ENCODE assay signal across 8 cellular contexts in the genomic region with DNA sequence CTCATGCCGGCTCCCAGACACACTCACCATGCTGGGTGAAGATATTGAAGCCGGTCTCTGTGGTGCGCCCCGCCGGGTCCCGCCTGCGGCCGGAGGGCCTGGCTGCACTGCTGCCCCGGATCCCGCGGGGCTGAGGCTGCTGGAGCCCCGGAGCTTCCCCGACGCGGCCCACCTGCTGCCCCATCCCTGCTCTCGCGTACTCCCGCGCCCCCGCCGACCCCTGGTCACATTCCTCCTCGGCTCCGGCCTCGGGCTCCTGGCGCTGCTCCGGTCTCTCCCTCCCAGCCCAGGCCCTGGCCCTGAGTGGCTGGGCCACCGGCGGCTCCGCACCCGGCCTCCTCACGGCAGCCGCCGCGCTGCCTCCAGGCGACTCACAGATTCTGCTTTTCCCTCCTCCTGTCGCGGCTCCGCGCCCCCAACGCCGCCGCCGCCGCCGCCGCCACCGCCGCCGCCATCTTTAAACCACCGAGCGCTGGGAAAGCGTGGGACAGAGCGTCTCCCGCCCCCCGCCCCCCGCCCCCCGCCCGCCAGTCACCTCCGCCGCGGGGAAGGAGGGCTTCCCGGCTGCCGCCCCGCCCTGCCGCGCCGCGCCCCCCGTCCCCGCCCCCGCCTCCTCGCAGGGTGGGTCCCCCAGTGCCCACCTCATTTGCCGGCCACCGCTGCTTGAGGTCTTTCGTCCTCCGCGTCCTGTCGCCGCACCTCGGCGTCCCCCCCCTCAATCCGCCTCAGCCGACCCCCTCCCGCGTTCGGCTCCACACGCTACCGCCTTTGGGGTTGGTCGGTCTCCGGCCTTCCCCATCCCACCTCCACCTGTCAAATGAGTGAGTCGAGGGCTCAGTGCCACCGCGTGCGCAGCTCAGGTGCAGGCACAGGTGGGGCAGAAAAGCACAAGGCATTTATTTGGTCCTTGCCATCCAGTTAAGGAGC. TPM values are rescaled to one million over a fixed set of nuclear protein-coding genes. Genes with fewer than 3 reads are reported as not detected.
DNase-seq lines count a peak whose midpoint lies in the region; ATAC-seq and TF ChIP-seq lines count a peak whose summit lies in the region.

A gene (minus strand): TSS at position 464 of the 927 bp plus-strand sequence. CDS start 280 bp downstream, at position 184.

- H3K9ac ChIP-seq in NT2/D1 (ENCODE audit: insufficient read length, low read depth) (peak within 1 kb of the TSS; percentile 90), neural cell (ENCODE audit: low read length) (peak within 1 kb of the TSS; percentile 92), subcutaneous abdominal adipose tissue (ENCODE audit: low read length in 5 of 5) (peak within 1 kb of the TSS; percentile 17 to 94 (median 87))

- peak within 1 kb of the TSS; percentile 83 for H3K4me3 ChIP-seq in NT2/D1 (ENCODE audit: insufficient read length, low read depth)
- H3K4me3 ChIP-seq in neural cell (ENCODE audit: low read length) = peak within 1 kb of the TSS; percentile 95
- peak within 1 kb of the TSS; percentile 74 to 91 (median 83) for H3K4me3 ChIP-seq in subcutaneous abdominal adipose tissue (ENCODE audit: low read depth in 1 of 5, low read length in 5 of 5)

- H3K27me3 ChIP-seq in NT2/D1 (ENCODE audit: insufficient read depth, insufficient read length) (peaks cover 3% of the 10 kb centered on the region), neural cell (ENCODE audit: insufficient read depth, low read depth, low read length) (no peaks in the 10 kb centered on the region), subcutaneous abdominal adipose tissue (ENCODE audit: control insufficient read depth in 5 of 5, insufficient read depth in 4 of 5, low read length in 5 of 5) (no peaks in the 10 kb centered on the region)

- H3F3A ChIP-seq in neural cell (ENCODE audit: insufficient read depth, low read length, poor library complexity, severe bottlenecking) = no peaks in the 10 kb centered on the region

- H3K9me3 ChIP-seq in NT2/D1 (ENCODE audit: insufficient read depth, low read length) = no peaks in the 10 kb centered on the region
- H3K9me3 ChIP-seq in neural cell (ENCODE audit: low read length) = no peaks in the 10 kb centered on the region
- no peaks in the 10 kb centered on the region for H3K9me3 ChIP-seq in subcutaneous abdominal adipose tissue (ENCODE audit: control insufficient read depth in 5 of 5, low read length in 5 of 5)

- no peak for TF ChIP-seq RAD21 in neural cell (conservative IDR thresholded peaks at IDR 0.05)

- H3K4me1 ChIP-seq in NT2/D1 (ENCODE audit: insufficient read depth, insufficient read length) (no peaks in the 10 kb centered on the region), subcutaneous abdominal adipose tissue (ENCODE audit: control insufficient read depth in 5 of 5, insufficient read depth in 5 of 5, low read length in 5 of 5) (peaks cover 2 to 23% (median 16%) of the 10 kb centered on the region in 5 donors)

- peaks cover 31% of the 10 kb centered on the region for H3K4me1 Mint-ChIP-seq in activated T-helper 1 cell treated with anti-CD3 and anti-CD28 coated beads, Interleukin-12 subunit alpha, Interleukin-12 subunit beta, Interleukin-2, Interleukin-4 antibody, amounts not matched to agents 30 ng/mL and 10 ng/mL and 1 ng/mL, durations not matched to agents 14 hours and 24 hours and 36 hours (ENCODE audit: low read depth)

- peaks cover 7% of the 10 kb centered on the region for H3K36me3 Mint-ChIP-seq in activated T-helper 1 cell treated with anti-CD3 and anti-CD28 coated beads, Interleukin-12 subunit alpha, Interleukin-12 subunit beta, Interleukin-2, Interleukin-4 antibody, amounts not matched to agents 30 ng/mL and 10 ng/mL and 1 ng/mL, durations not matched to agents 14 hours and 24 hours and 36 hours (ENCODE audit: low read depth)

- H3K27ac ChIP-seq in neural cell (ENCODE audit: low read length) = peak within 1 kb of the TSS; percentile 81
- peak within 1 kb of the TSS; percentile 77 for H3K27ac ChIP-seq in subcutaneous abdominal adipose tissue (ENCODE audit: low read depth, low read length)

- peaks cover 36% of the 10 kb centered on the region for H3K79me2 ChIP-seq in neural cell (replicated peaks; ENCODE audit: insufficient read depth, low read length)

- peak; percentile 60 for ATAC-seq in GM19025 (IDR thresholded peaks at IDR 0.05; ENCODE audit: low read depth, unreplicated experiment)
- peak; percentile 65 for ATAC-seq in HG03354 (IDR thresholded peaks at IDR 0.05; ENCODE audit: poor library complexity, severe bottlenecking, unreplicated experiment)

- H3K4me2 ChIP-seq in neural cell (ENCODE audit: low read length) = peak within 1 kb of the TSS; percentile 91

- no peak for TF ChIP-seq CTCF in neural cell (IDR thresholded peaks at IDR 0.05; ENCODE audit: poor library complexity, severe bottlenecking)

- peak within 1 kb of the TSS; percentile 88 for H3K4me3 Mint-ChIP-seq in activated T-helper 1 cell treated with anti-CD3 and anti-CD28 coated beads, Interleukin-12 subunit alpha, Interleukin-12 subunit beta, Interleukin-2, Interleukin-4 antibody, amounts not matched to agents 30 ng/mL and 10 ng/mL and 1 ng/mL, durations not matched to agents 14 hours and 24 hours and 36 hours

- intact Hi-C loops in activated T-helper 1 cell treated with anti-CD3 and anti-CD28 coated beads, Interleukin-12 subunit alpha, Interleukin-12 subunit beta, Interleukin-2, Interleukin-4 antibody, amounts not matched to agents 30 ng/mL and 10 ng/mL and 1 ng/mL, durations not matched to agents 14 hours and 24 hours and 36 hours (cut with micrococcal nuclease) = loop anchor here (1.0 to 10.0 kb wide), 6 partner anchors 15 to 687 kb away; a partner anchor contains a TSS

- H3K27ac Mint-ChIP-seq in activated T-helper 1 cell treated with anti-CD3 and anti-CD28 coated beads, Interleukin-12 subunit alpha, Interleukin-12 subunit beta, Interleukin-2, Interleukin-4 antibody, amounts not matched to agents 30 ng/mL and 10 ng/mL and 1 ng/mL, durations not matched to agents 14 hours and 24 hours and 36 hours = peak within 1 kb of the TSS; percentile 80

- no peaks in the 10 kb centered on the region for H3K9me3 Mint-ChIP-seq in activated T-helper 1 cell treated with anti-CD3 and anti-CD28 coated beads, Interleukin-12 subunit alpha, Interleukin-12 subunit beta, Interleukin-2, Interleukin-4 antibody, amounts not matched to agents 30 ng/mL and 10 ng/mL and 1 ng/mL, durations not matched to agents 14 hours and 24 hours and 36 hours

- peak within 1 kb of the TSS; percentile 99 for H2AFZ ChIP-seq in neural cell (ENCODE audit: low read depth, low read length)

- H3K36me3 ChIP-seq in NT2/D1 (ENCODE audit: insufficient read depth, insufficient read length, low read length) (peaks cover 21% of the 10 kb centered on the region), neural cell (ENCODE audit: insufficient read depth, low read length) (no peaks in the 10 kb centered on the region), subcutaneous abdominal adipose tissue (ENCODE audit: control insufficient read depth in 5 of 5, insufficient read depth in 5 of 5, low read length in 5 of 5) (no peaks in the 10 kb centered on the region)

- no peaks in the 10 kb centered on the region for H4K20me1 ChIP-seq in neural cell (ENCODE audit: insufficient read depth)

- no peaks in the 10 kb centered on the region for H3K9me2 ChIP-seq in neural cell (ENCODE audit: insufficient read depth, low read length)

- peak; percentile 81 for DNase-seq in AG20443 (ENCODE audit: low spot score)
- DNase-seq in NT2/D1 (ENCODE audit: low read depth, low spot score) = peak; percentile 35
- peak; percentile 47 for DNase-seq in activated T-helper 1 cell treated with anti-CD3 and anti-CD28 coated beads, Interleukin-12 subunit alpha, Interleukin-12 subunit beta, Interleukin-2, Interleukin-4 antibody, amounts not matched to agents 30 ng/mL and 10 ng/mL and 1 ng/mL, durations not matched to agents 14 hours and 24 hours and 36 hours (ENCODE audit: low spot score)
- DNase-seq in fibroblast of gingiva (ENCODE audit: low read depth) = peak; percentile 8

- TF ChIP-seq EP300 in neural cell (conservative IDR thresholded peaks at IDR 0.05; ENCODE audit: poor library complexity, severe bottlenecking) = no peak

- H3K27me3 Mint-ChIP-seq in activated T-helper 1 cell treated with anti-CD3 and anti-CD28 coated beads, Interleukin-12 subunit alpha, Interleukin-12 subunit beta, Interleukin-2, Interleukin-4 antibody, amounts not matched to agents 30 ng/mL and 10 ng/mL and 1 ng/mL, durations not matched to agents 14 hours and 24 hours and 36 hours (ENCODE audit: insufficient read depth) = no peaks in the 10 kb centered on the region

TF ChIP-seq in neural cell, 6 proteins besides CTCF, POLR2A, EP300 and RAD21 (continues in another document):
- TF ChIP-seq POLR2AphosphoS5 (IDR thresholded peaks at IDR 0.05) (peak; percentile 83), TAF1 (IDR thresholded peaks at IDR 0.05; ENCODE audit: low read depth) (peak; percentile 75), SMC3 (conservative IDR thresholded peaks at IDR 0.05; ENCODE audit: poor library complexity) (no peak)
- TF ChIP-seq, protein P1, sequence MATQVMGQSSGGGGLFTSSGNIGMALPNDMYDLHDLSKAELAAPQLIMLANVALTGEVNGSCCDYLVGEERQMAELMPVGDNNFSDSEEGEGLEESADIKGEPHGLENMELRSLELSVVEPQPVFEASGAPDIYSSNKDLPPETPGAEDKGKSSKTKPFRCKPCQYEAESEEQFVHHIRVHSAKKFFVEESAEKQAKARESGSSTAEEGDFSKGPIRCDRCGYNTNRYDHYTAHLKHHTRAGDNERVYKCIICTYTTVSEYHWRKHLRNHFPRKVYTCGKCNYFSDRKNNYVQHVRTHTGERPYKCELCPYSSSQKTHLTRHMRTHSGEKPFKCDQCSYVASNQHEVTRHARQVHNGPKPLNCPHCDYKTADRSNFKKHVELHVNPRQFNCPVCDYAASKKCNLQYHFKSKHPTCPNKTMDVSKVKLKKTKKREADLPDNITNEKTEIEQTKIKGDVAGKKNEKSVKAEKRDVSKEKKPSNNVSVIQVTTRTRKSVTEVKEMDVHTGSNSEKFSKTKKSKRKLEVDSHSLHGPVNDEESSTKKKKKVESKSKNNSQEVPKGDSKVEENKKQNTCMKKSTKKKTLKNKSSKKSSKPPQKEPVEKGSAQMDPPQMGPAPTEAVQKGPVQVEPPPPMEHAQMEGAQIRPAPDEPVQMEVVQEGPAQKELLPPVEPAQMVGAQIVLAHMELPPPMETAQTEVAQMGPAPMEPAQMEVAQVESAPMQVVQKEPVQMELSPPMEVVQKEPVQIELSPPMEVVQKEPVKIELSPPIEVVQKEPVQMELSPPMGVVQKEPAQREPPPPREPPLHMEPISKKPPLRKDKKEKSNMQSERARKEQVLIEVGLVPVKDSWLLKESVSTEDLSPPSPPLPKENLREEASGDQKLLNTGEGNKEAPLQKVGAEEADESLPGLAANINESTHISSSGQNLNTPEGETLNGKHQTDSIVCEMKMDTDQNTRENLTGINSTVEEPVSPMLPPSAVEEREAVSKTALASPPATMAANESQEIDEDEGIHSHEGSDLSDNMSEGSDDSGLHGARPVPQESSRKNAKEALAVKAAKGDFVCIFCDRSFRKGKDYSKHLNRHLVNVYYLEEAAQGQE (IDR thresholded peaks at IDR 0.05; ENCODE audit: borderline replicate concordance) = peak; percentile 75

RNA-seq across cellular contexts. Expression of the gene that starts here (rescaled TPM):
- total RNA-seq in activated T-helper 1 cell treated with anti-CD3 and anti-CD28 coated beads, Interleukin-12 subunit alpha, Interleukin-12 subunit beta, Interleukin-2, Interleukin-4 antibody, amounts not matched to agents 30 ng/mL and 10 ng/mL and 1 ng/mL, durations not matched to agents 14 hours and 24 hours and 36 hours = 9.5 and 11.4 TPM in 2 replicates
- 9.8 and 10.4 TPM in 2 replicates for polyA plus RNA-seq in neural cell
- polyA minus RNA-seq in neural cell = 40.9 and 46.8 TPM in 2 replicates

Comparison
In these comparisons a context has a peak if more than half of its experiments do, and no peak if none do; other contexts are left out.
1. Peak in every context shown above with its lines: DNase-seq, ATAC-seq, H3K4me3 ChIP-seq and H3K27ac ChIP-seq.
2. DNase-seq: peak in every context shown above with its lines; median percentile 81 in AG20443; 47 in activated T-helper 1 cell treated with anti-CD3 and anti-CD28 coated beads, Interleukin-12 subunit alpha, Interleukin-12 subunit beta, Interleukin-2, Interleukin-4 antibody, amounts not matched to agents 30 ng/mL and 10 ng/mL and 1 ng/mL, durations not matched to agents 14 hours and 24 hours and 36 hours; 35 in NT2/D1; 8 in fibroblast of gingiva.